In genomic region chr1:111202707-111203623, GRCh38 we compare ENCODE assay signal across 8 cellular contexts. TPM values are rescaled to one million over a fixed set of nuclear protein-coding genes. Genes with fewer than 3 reads are reported as not detected.
DNase-seq lines count a peak whose midpoint lies in the region; ATAC-seq lines count a peak whose summit lies in the region.

No MANE protein-coding gene starts in this region.

- H3K27ac ChIP-seq in CD4-positive, CD25-positive, alpha-beta regulatory T cell (ENCODE audit: insufficient read depth, low read length, poor library complexity, severe bottlenecking) = peak overlapping the region; percentile 90
- no peak overlapping the region for H3K27ac ChIP-seq in caudate nucleus (ENCODE audit: low read depth, low read length)

- H3K4me3 ChIP-seq in CD4-positive, CD25-positive, alpha-beta regulatory T cell (ENCODE audit: low read depth, low read length) = peak overlapping the region; percentile 99
- H3K4me3 ChIP-seq in H7 (ENCODE audit: insufficient read depth, low read depth, low read length) = no peak overlapping the region
- H3K4me3 ChIP-seq in mononuclear cell (ENCODE audit: low read length) = peak overlapping the region; percentile 48

- no peaks in the 10 kb centered on the region for H3K9me3 Mint-ChIP-seq in CD4-positive, CD25-positive, alpha-beta regulatory T cell
- H3K9me3 Mint-ChIP-seq in activated naive CD8-positive, alpha-beta T cell treated with anti-CD3 and anti-CD28 coated beads for 36 hours = peaks cover 4% of the 10 kb centered on the region

- peaks cover 22% of the 10 kb centered on the region for H3K36me3 Mint-ChIP-seq in CD4-positive, CD25-positive, alpha-beta regulatory T cell
- peaks cover 28% of the 10 kb centered on the region for H3K36me3 Mint-ChIP-seq in activated naive CD8-positive, alpha-beta T cell treated with anti-CD3 and anti-CD28 coated beads for 36 hours

- no peaks in the 10 kb centered on the region for H3K27me3 ChIP-seq in CD4-positive, CD25-positive, alpha-beta regulatory T cell (ENCODE audit: control insufficient read depth, insufficient read depth, low read length)
- peaks cover 11% of the 10 kb centered on the region; the same call in 1 of the 2 replicates for H3K27me3 ChIP-seq in H7 (ENCODE audit: control insufficient read depth, insufficient read depth, low read length)
- no peaks in the 10 kb centered on the region for H3K27me3 ChIP-seq in mononuclear cell (ENCODE audit: insufficient read depth, low read length)

- H3K27me3 Mint-ChIP-seq in CD4-positive, CD25-positive, alpha-beta regulatory T cell = peaks cover 9% of the 10 kb centered on the region
- no peaks in the 10 kb centered on the region for H3K27me3 Mint-ChIP-seq in activated naive CD8-positive, alpha-beta T cell treated with anti-CD3 and anti-CD28 coated beads for 36 hours

- H3K4me1 ChIP-seq in CD4-positive, CD25-positive, alpha-beta regulatory T cell (ENCODE audit: control insufficient read depth, insufficient read depth, low read length, poor library complexity, severe bottlenecking) = peaks cover 77% of the 10 kb centered on the region
- peaks cover 86% of the 10 kb centered on the region for H3K4me1 ChIP-seq in mononuclear cell (ENCODE audit: insufficient read depth, low read length)

- no peak for ATAC-seq in CD4-positive, CD25-positive, alpha-beta regulatory T cell (ENCODE audit: low read depth in 2 of 2)
- no peak for ATAC-seq in HG03039 (IDR thresholded peaks at IDR 0.05; ENCODE audit: unreplicated experiment)

- peak overlapping the region; percentile 95 to 99 (median 96) for H3K27ac Mint-ChIP-seq in CD4-positive, CD25-positive, alpha-beta regulatory T cell
- H3K27ac Mint-ChIP-seq in activated naive CD8-positive, alpha-beta T cell treated with anti-CD3 and anti-CD28 coated beads for 36 hours = peak overlapping the region; percentile 100

- H3K4me3 Mint-ChIP-seq in CD4-positive, CD25-positive, alpha-beta regulatory T cell = peak overlapping the region; percentile 95 to 98 (median 98)
- H3K4me3 Mint-ChIP-seq in activated naive CD8-positive, alpha-beta T cell treated with anti-CD3 and anti-CD28 coated beads for 36 hours = peak overlapping the region; percentile 100

- peaks cover 5% of the 10 kb centered on the region for H3K36me3 ChIP-seq in CD4-positive, CD25-positive, alpha-beta regulatory T cell (ENCODE audit: control insufficient read depth, insufficient read depth, low read length)
- H3K36me3 ChIP-seq in H7 (replicated peaks; ENCODE audit: control insufficient read depth, insufficient read depth, low read length) = no peaks in the 10 kb centered on the region

- no peak for DNase-seq in CD4-positive, CD25-positive, alpha-beta regulatory T cell
- DNase-seq in H7 (peak; percentile 58), NCI-H2081 (lab: John Stamatoyannopoulos, UW) (no peak), NCI-H1092 treated with DMSO at 0.1 percent for 48 hours (lab: John Stamatoyannopoulos, UW) (no peak), caudate nucleus (lab: John Stamatoyannopoulos, UW) (no peak)
- DNase-seq in activated naive CD8-positive, alpha-beta T cell treated with anti-CD3 and anti-CD28 coated beads for 36 hours = no peak

- H3K9me3 ChIP-seq in CD4-positive, CD25-positive, alpha-beta regulatory T cell (ENCODE audit: control insufficient read depth in 2 of 2, low read length in 2 of 2) = no peaks in the 10 kb centered on the region
- H3K9me3 ChIP-seq in mononuclear cell (ENCODE audit: low read depth, low read length) = no peaks in the 10 kb centered on the region

- H3K4me1 Mint-ChIP-seq in CD4-positive, CD25-positive, alpha-beta regulatory T cell = peaks cover 10 to 82% (median 52%) of the 10 kb centered on the region in 4 donors
- H3K4me1 Mint-ChIP-seq in activated naive CD8-positive, alpha-beta T cell treated with anti-CD3 and anti-CD28 coated beads for 36 hours = peaks cover 42% of the 10 kb centered on the region

RNA-seq across cellular contexts. Expression of gene DENND2D, which starts 2.5 kb away (rescaled TPM):
- total RNA-seq in CD4-positive, CD25-positive, alpha-beta regulatory T cell = 83.8 TPM
- 100 to 1,000 TPM in 3 of 4 donors, 10 to 100 TPM in 1; 85.6 to 196 (median 119) TPM for polyA plus RNA-seq in CD4-positive, CD25-positive, alpha-beta regulatory T cell
- not detected in 2 replicates for total RNA-seq in H7 (2014; rRNA removed; shearing (Covaris generic))
- total RNA-seq in activated naive CD8-positive, alpha-beta T cell treated with anti-CD3 and anti-CD28 coated beads for 36 hours = 100 to 1,000 TPM; 201 to 203 TPM
- 49.5 TPM for total RNA-seq in mononuclear cell

RNA-seq across cellular contexts. Expression of gene CHI3L2, which starts 24.5 kb away (rescaled TPM):
- 5.0 TPM for total RNA-seq in CD4-positive, CD25-positive, alpha-beta regulatory T cell
- 10 to 100 TPM in 2 of 4 donors, 1 to 10 TPM in 2; 7.6 to 15.8 (median 12.5) TPM for polyA plus RNA-seq in CD4-positive, CD25-positive, alpha-beta regulatory T cell
- total RNA-seq in H7 (2014; rRNA removed; shearing (Covaris generic)) = not detected in 2 replicates
- total RNA-seq in activated naive CD8-positive, alpha-beta T cell treated with anti-CD3 and anti-CD28 coated beads for 36 hours = 1 to 10 TPM; 5.1 to 9.2 TPM
- total RNA-seq in mononuclear cell = 12.9 TPM

Comparison
In these comparisons a context has a peak if more than half of its experiments do, and no peak if none do; other contexts are left out.
1. RNA of gene DENND2D, which starts 2.5 kb away (total RNA-seq): 201 to 203 TPM in activated naive CD8-positive, alpha-beta T cell treated with anti-CD3 and anti-CD28 coated beads for 36 hours, 83.8 TPM in CD4-positive, CD25-positive, alpha-beta regulatory T cell (single experiment) and 49.5 TPM in mononuclear cell (single experiment); not detected in H7; every median in the first group is over 10 times any median in the second.